8 cellular contexts compared by ENCODE assay signal in genomic region chr3:129183569-129184395, GRCh38. TPM values are rescaled to one million over a fixed set of nuclear protein-coding genes. Genes with fewer than 3 reads are reported as not detected.
A peak's percentile ranks its signal among the peaks of the same experiment; 100 is the strongest.
DNase-seq lines count a peak whose midpoint lies in the region; ATAC-seq and TF ChIP-seq lines count a peak whose summit lies in the region.

Gene CNBP (minus strand): TSS chr3:129183896. CDS start chr3:129171757, 12,139 bp downstream.

- TF ChIP-seq CTCF in BE2C (IDR thresholded peaks at IDR 0.05; ENCODE audit: low read depth, low read length) (no peak), choroid plexus epithelial cell (conservative IDR thresholded peaks at IDR 0.05; ENCODE audit: low read depth, low read length) (no peak)

- H3K9me3 ChIP-seq in BE2C, result no peaks in the 10 kb centered on the region

- no peaks in the 10 kb centered on the region for H3K4me1 ChIP-seq in BE2C

- H3K36me3 ChIP-seq in BE2C, result peaks cover 36% of the 10 kb centered on the region

- ATAC-seq in HG03457 (IDR thresholded peaks at IDR 0.05; ENCODE audit: unreplicated experiment), result peak; percentile 82

- H3K27me3 ChIP-seq in BE2C, result no peaks in the 10 kb centered on the region

- DNase-seq in BE2C (peak; percentile 96), GM19240 (ENCODE audit: insufficient read length, low spot score) (peak; percentile 87), NCI-H524 treated with DMSO at 0.1 percent for 48 hours (lab: John Stamatoyannopoulos, UW) (peak; percentile 73), choroid plexus epithelial cell (ENCODE audit: low read depth) (peak; percentile 96), kidney tubule cell (ENCODE audit: low spot score) (peak; percentile 96)
- DNase-seq in activated CD4-positive, alpha-beta T cell treated with anti-CD3 and anti-CD28 coated beads for 4 hours, result peak; percentile 89 to 92
- peak; percentile 78 to 84 for DNase-seq in stimulated activated CD4-positive, alpha-beta T cell treated with anti-CD3 and anti-CD28 coated beads, Interleukin-1b, Interleukin-23, amount 100 ng/mL, for 1 hour (ENCODE audit: low read depth in 2 of 2)

- H3K4me3 ChIP-seq in BE2C (ENCODE audit: low read depth, low read length), result peak within 1 kb of the TSS; percentile 95
- H3K4me3 ChIP-seq in choroid plexus epithelial cell (ENCODE audit: low read depth, low read length), result peak within 1 kb of the TSS; percentile 100

RNA-seq across cellular contexts. Expression of gene CNBP, which starts in this region (rescaled TPM):
- 597 TPM for polyA plus RNA-seq in BE2C (2012; ENCODE audit: insufficient read depth, insufficient read length, low read depth)

Comparison
In these comparisons a context has a peak if more than half of its experiments do, and no peak if none do; other contexts are left out.
1. Peak in every context shown above with its lines: DNase-seq, ATAC-seq and H3K4me3 ChIP-seq.